ENCODE assay signal across 21 cellular contexts in the genomic region with DNA sequence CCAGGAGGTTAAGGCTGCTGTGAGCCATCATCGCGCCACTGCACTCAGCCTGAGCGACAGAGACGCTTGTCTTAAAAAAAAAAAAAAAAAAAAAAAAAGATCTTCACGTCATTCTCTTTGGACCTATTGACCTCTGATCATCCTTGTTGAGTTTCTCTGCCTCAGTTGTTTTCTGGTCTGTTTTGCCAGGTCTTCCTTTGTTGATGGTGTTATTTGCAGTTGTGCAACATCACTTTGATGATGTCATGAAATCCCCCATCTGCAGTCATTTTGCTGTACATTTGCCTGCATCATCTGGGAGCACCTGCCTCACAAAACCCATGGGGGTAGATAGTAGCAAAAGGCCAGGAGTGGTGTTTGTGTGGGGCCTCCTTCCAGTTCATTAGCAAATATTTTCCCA.
"Had no signal": no experiment of that assay in that cellular context is flagged by ENCODE, and none has a peak within 500 bp of the region (broad histone marks: within the 10 kb centered on the region; RNA-seq: fewer than 3 reads in every experiment).

No MANE protein-coding gene starts in this region.

- H3K4me1 ChIP-seq: adrenal gland had no signal

- H3K27ac Mint-ChIP-seq: activated CD4-positive, alpha-beta memory T cell treated with anti-CD3 and anti-CD28 coated beads, Interleukin-2, amount 10 ng/mL, durations not matched to agents 7 days and 5 days; activated naive CD8-positive, alpha-beta T cell treated with anti-CD3 and anti-CD28 coated beads, Interleukin-2, amount 10 ng/mL, durations not matched to agents 7 days and 5 days; T-helper 1 cell treated with Interleukin-12 subunit alpha and Interleukin-12 subunit beta and Interleukin-4 antibody, amounts not matched to agents 30 μg/mL and 1 μg/mL, for 36 hours had no signal

- H3K4me3 Mint-ChIP-seq: activated CD4-positive, alpha-beta memory T cell treated with anti-CD3 and anti-CD28 coated beads, Interleukin-2, amount 10 ng/mL, durations not matched to agents 7 days and 5 days; activated CD4-positive, alpha-beta T cell treated with anti-CD3 and anti-CD28 coated beads for 36 hours; activated naive CD8-positive, alpha-beta T cell treated with anti-CD3 and anti-CD28 coated beads, Interleukin-2, amount 10 ng/mL, durations not matched to agents 7 days and 5 days; T-helper 1 cell treated with Interleukin-12 subunit alpha and Interleukin-12 subunit beta and Interleukin-4 antibody, amounts not matched to agents 30 μg/mL and 1 μg/mL, for 36 hours had no signal

- H3K4me3 ChIP-seq: adrenal gland, MG63, PC-9 had no signal

- ATAC-seq: activated CD4-positive, alpha-beta T cell treated with anti-CD3 and anti-CD28 coated beads for 36 hours had no signal

- DNase-seq: activated CD4-positive, alpha-beta memory T cell treated with anti-CD3 and anti-CD28 coated beads, Interleukin-2, amount 10 ng/mL, durations not matched to agents 7 days and 5 days; activated CD4-positive, alpha-beta T cell treated with anti-CD3 and anti-CD28 coated beads for 36 hours; activated CD4-positive, alpha-beta T cell treated with anti-CD3 and anti-CD28 coated beads, Interleukin-2, amount 50 U/mL, for 1 hour; activated CD8-positive, alpha-beta memory T cell treated with anti-CD3 and anti-CD28 coated beads, Interleukin-2, amount 50 U/mL, for 4 hours; activated naive CD4-positive, alpha-beta T cell treated with anti-CD3 and anti-CD28 coated beads, Interleukin-2, amount 50 U/mL, for 16 hours; activated naive CD8-positive, alpha-beta T cell treated with anti-CD3 and anti-CD28 coated beads, Interleukin-2, amount 10 ng/mL, durations not matched to agents 7 days and 5 days; adrenal gland; anterior cingulate cortex; cerebellar nuclear complex; MG63; MV-4-11; NCI-H1092 treated with DMSO at 0.1 percent for 48 hours; NCI-H1417 treated with DMSO at 0.1 percent for 48 hours; NCI-H1694; NCI-H2029; NCI-H2107; NCI-H510A treated with DMSO at 0.1 percent for 48 hours; NCI-H69; PC-9; SHP77 treated with DMSO at 0.1 percent for 48 hours had no signal

- H3K27me3 ChIP-seq: adrenal gland, MG63 had no signal

- H3K9me3 Mint-ChIP-seq: activated CD4-positive, alpha-beta memory T cell treated with anti-CD3 and anti-CD28 coated beads, Interleukin-2, amount 10 ng/mL, durations not matched to agents 7 days and 5 days; activated naive CD8-positive, alpha-beta T cell treated with anti-CD3 and anti-CD28 coated beads, Interleukin-2, amount 10 ng/mL, durations not matched to agents 7 days and 5 days; T-helper 1 cell treated with Interleukin-12 subunit alpha and Interleukin-12 subunit beta and Interleukin-4 antibody, amounts not matched to agents 30 μg/mL and 1 μg/mL, for 36 hours had no signal

- H3K27me3 Mint-ChIP-seq: activated CD4-positive, alpha-beta memory T cell treated with anti-CD3 and anti-CD28 coated beads, Interleukin-2, amount 10 ng/mL, durations not matched to agents 7 days and 5 days; activated CD4-positive, alpha-beta T cell treated with anti-CD3 and anti-CD28 coated beads for 36 hours; activated naive CD8-positive, alpha-beta T cell treated with anti-CD3 and anti-CD28 coated beads, Interleukin-2, amount 10 ng/mL, durations not matched to agents 7 days and 5 days had no signal

- H3K27ac ChIP-seq: adrenal gland, PC-9 had no signal

- H3K4me2 ChIP-seq: PC-9 had no signal

- H2AFZ ChIP-seq: PC-9 had no signal
